In genomic region chr22:22906391-22906790, GRCh38 we compare ENCODE assay signal across 4 cellular contexts. TPM values are rescaled to one million over a fixed set of nuclear protein-coding genes. Genes with fewer than 3 reads are reported as not detected.
"Had no signal": no experiment of that assay in that cellular context is flagged by ENCODE, and none has a peak within 500 bp of the region (broad histone marks: within the 10 kb centered on the region; RNA-seq: fewer than 3 reads in every experiment).

No MANE protein-coding gene starts in this region.

RNA-seq across cellular contexts. Expression of gene IGLL5, which starts 18.8 kb away (rescaled TPM):
- total RNA-seq: HT-29, PC-9, Right ventricle myocardium inferior, RPMI7951 had no signal
